In genomic region chr5:80134879-80135278, GRCh38 we compare ENCODE assay signal across 14 cellular contexts.
DNase-seq lines count a peak whose midpoint lies in the region; ATAC-seq, FAIRE-seq and TF ChIP-seq lines count a peak whose summit lies in the region.
"Had no signal": no experiment of that assay in that cellular context is flagged by ENCODE, and none has a peak within 500 bp of the region (broad histone marks: within the 10 kb centered on the region; RNA-seq: fewer than 3 reads in every experiment).

No MANE protein-coding gene starts in this region.

- H3K4me3 Mint-ChIP-seq in CD8-positive, alpha-beta memory T cell, result peak overlapping the region in 5 of 7 donors; percentile 6 to 73 (median 66)
- peak overlapping the region in 9 of 10 donors; percentile 38 to 83 (median 75) for H3K4me3 Mint-ChIP-seq in naive thymus-derived CD8-positive, alpha-beta T cell

- no peak overlapping the region for H3K27ac ChIP-seq in CD8-positive, alpha-beta memory T cell (ENCODE audit: low read depth, low read length)
- peak overlapping the region; percentile 59 for H3K27ac ChIP-seq in HUES64 (ENCODE audit: low read depth, low read length)

- POLR2A ChIA-PET in CD8-positive, alpha-beta memory T cell (lab: Charles Lee), result interaction anchor here (1.9 kb wide), 1 partner anchor 121 kb away, joined by 12 read pairs; the partner anchor contains the start of gene SERINC5
- POLR2A ChIA-PET in naive thymus-derived CD8-positive, alpha-beta T cell (lab: Charles Lee), result interaction anchor here (1.4 to 14.9 kb wide), 9 partner anchors 9 to 136 kb away, joined by 3 to 128 read pairs (median 15); partner anchors contain the start of gene SERINC5

- no peak overlapping the region for H3K4me3 ChIP-seq in CD8-positive, alpha-beta memory T cell (ENCODE audit: low read length)
- H3K4me3 ChIP-seq in HUES64 (ENCODE audit: low read length), result no peak overlapping the region

- CTCF ChIA-PET in CD8-positive, alpha-beta memory T cell (lab: Charles Lee), result interaction anchor here (1.1 to 3.5 kb wide), 4 partner anchors 9 to 120 kb away, joined by 3 to 12 read pairs (median 8); partner anchors contain the start of gene SERINC5

- H3K4me1 Mint-ChIP-seq in CD8-positive, alpha-beta memory T cell, result peaks cover 61 to 91% (median 85%) of the 10 kb centered on the region in 3 donors
- peaks cover 54 to 92% (median 87%) of the 10 kb centered on the region in 4 donors for H3K4me1 Mint-ChIP-seq in naive thymus-derived CD8-positive, alpha-beta T cell

- peak overlapping the region in 7 of 8 donors; percentile 67 to 97 (median 85) for H3K27ac Mint-ChIP-seq in CD8-positive, alpha-beta memory T cell
- peak overlapping the region; percentile 85 to 98 (median 92) for H3K27ac Mint-ChIP-seq in naive thymus-derived CD8-positive, alpha-beta T cell

- no peaks in the 10 kb centered on the region for H3K36me3 ChIP-seq in CD8-positive, alpha-beta memory T cell (ENCODE audit: insufficient read depth, low read length)
- H3K36me3 ChIP-seq in HUES64 (ENCODE audit: insufficient read depth, low read length), result peaks cover 5% of the 10 kb centered on the region; the same call in 1 of the 2 replicates

- no peak for FAIRE-seq in D721Med (lab: Jason Lieb, UNC)
- FAIRE-seq: astrocyte had no signal

- H3K4me1 ChIP-seq in CD8-positive, alpha-beta memory T cell (ENCODE audit: insufficient read depth, low read length), result peaks cover 79% of the 10 kb centered on the region
- peaks cover 37% of the 10 kb centered on the region for H3K4me1 ChIP-seq in HUES64 (ENCODE audit: insufficient read depth, low read length)

- H3K9me3 Mint-ChIP-seq in CD8-positive, alpha-beta memory T cell, result no peaks in the 10 kb centered on the region
- peaks cover 0 to 15% (median 0%) of the 10 kb centered on the region in 9 donors for H3K9me3 Mint-ChIP-seq in naive thymus-derived CD8-positive, alpha-beta T cell

- H3K27me3 Mint-ChIP-seq in CD8-positive, alpha-beta memory T cell, result peaks cover 0 to 1% of the 10 kb centered on the region in 2 donors
- H3K27me3 Mint-ChIP-seq in naive thymus-derived CD8-positive, alpha-beta T cell, result no peaks in the 10 kb centered on the region

- H3K9ac ChIP-seq in HUES64 (ENCODE audit: low read depth, low read length), result no peak overlapping the region

- intact Hi-C loops in sciatic nerve (cut with DNase I), result no loop called here

- ATAC-seq in naive thymus-derived CD8-positive, alpha-beta T cell, result no peak
- no peak for ATAC-seq in sciatic nerve
- ATAC-seq: Right ventricle myocardium inferior had no signal

- H3K27me3 ChIP-seq in CD8-positive, alpha-beta memory T cell (ENCODE audit: insufficient read depth, low read length, poor library complexity, severe bottlenecking), result no peaks in the 10 kb centered on the region
- no peaks in the 10 kb centered on the region for H3K27me3 ChIP-seq in HUES64 (ENCODE audit: insufficient read depth, low read length)

- peaks cover 6 to 14% (median 11%) of the 10 kb centered on the region in 3 donors for H3K36me3 Mint-ChIP-seq in CD8-positive, alpha-beta memory T cell
- H3K36me3 Mint-ChIP-seq in naive thymus-derived CD8-positive, alpha-beta T cell, result peaks cover 0 to 15% (median 14%) of the 10 kb centered on the region in 3 donors

- DNase-seq in CD8-positive, alpha-beta memory T cell, result no peak
- DNase-seq in dermis blood vessel endothelial cell (peak; percentile 39), sciatic nerve (ENCODE audit: low spot score) (no peak), iPS-NIHi7 (ENCODE audit: extremely low spot score) (no peak), D721Med (ENCODE audit: insufficient read length, low spot score) (no peak)
- no peak for DNase-seq in naive thymus-derived CD8-positive, alpha-beta T cell
- DNase-seq: activated CD8-positive, alpha-beta memory T cell treated with anti-CD3 and anti-CD28 coated beads, Interleukin-2, amount 50 U/mL, for 4 hours; kidney glomerular epithelial cell; NCI-H1048; NCI-H2171; stimulated activated CD4-positive, alpha-beta T cell treated with anti-CD3 and anti-CD28 coated beads, Interleukin-4, amount 100 ng/mL, for 24 hours had no signal

- TF ChIP-seq CTCF in D721Med (IDR thresholded peaks at IDR 0.05; ENCODE audit: insufficient read depth, missing control alignments), result no peak

- H3K9me3 ChIP-seq in CD8-positive, alpha-beta memory T cell (ENCODE audit: low read length), result no peaks in the 10 kb centered on the region
- no peaks in the 10 kb centered on the region for H3K9me3 ChIP-seq in HUES64 (ENCODE audit: insufficient read depth, low read depth, low read length)

- 78% methylated on average over 3 of the region's 3 CpGs for WGBS in HUES64
